8 cellular contexts compared by ENCODE assay signal in genomic region chr7:138979226-138979979, GRCh38. TPM values are rescaled to one million over a fixed set of nuclear protein-coding genes. Genes with fewer than 3 reads are reported as not detected.
DNase-seq lines count a peak whose midpoint lies in the region; ATAC-seq, FAIRE-seq and TF ChIP-seq lines count a peak whose summit lies in the region.

No MANE protein-coding gene starts in this region.

- no peaks in the 10 kb centered on the region for H3K36me3 ChIP-seq in CD4-positive, CD25-positive, alpha-beta regulatory T cell (ENCODE audit: control insufficient read depth, insufficient read depth, low read length)
- H3K36me3 ChIP-seq in keratinocyte (ENCODE audit: control insufficient read depth in 2 of 2, extremely low read depth in 1 of 2, insufficient read depth in 2 of 2, low read length in 2 of 2) = no peaks in the 10 kb centered on the region

- peaks cover 0 to 14% (median 11%) of the 10 kb centered on the region in 4 donors for H3K4me1 Mint-ChIP-seq in CD4-positive, CD25-positive, alpha-beta regulatory T cell

- H3K9me1 ChIP-seq in keratinocyte (ENCODE audit: control insufficient read depth, extremely low read depth, insufficient read depth, low read length) = no peaks in the 10 kb centered on the region

- H3K27ac Mint-ChIP-seq in CD4-positive, CD25-positive, alpha-beta regulatory T cell = no peak overlapping the region

- peak overlapping the region; percentile 52 to 92 (median 64) for H3K4me3 Mint-ChIP-seq in CD4-positive, CD25-positive, alpha-beta regulatory T cell

- no peak overlapping the region for H2AFZ ChIP-seq in keratinocyte (ENCODE audit: control insufficient read depth, low read length)

- H3K79me2 ChIP-seq in keratinocyte (ENCODE audit: control insufficient read depth, insufficient read depth, low read length) = no peaks in the 10 kb centered on the region

- peak in 2 of 3 experiments; percentile 10 to 17 for TF ChIP-seq CTCF in keratinocyte (optimal IDR thresholded peaks at IDR 0.05 in 1 of 3, IDR thresholded peaks at IDR 0.05 in 1 of 3, conservative IDR thresholded peaks at IDR 0.05 in 1 of 3; ENCODE audit: extremely low read depth in 1 of 3, insufficient read depth in 2 of 3, low read length in 3 of 3)

- H3K36me3 Mint-ChIP-seq in CD4-positive, CD25-positive, alpha-beta regulatory T cell = no peaks in the 10 kb centered on the region

- peaks cover 50% of the 10 kb centered on the region for H3K27me3 Mint-ChIP-seq in CD4-positive, CD25-positive, alpha-beta regulatory T cell

- no peak overlapping the region for H3K27ac ChIP-seq in CD4-positive, CD25-positive, alpha-beta regulatory T cell (ENCODE audit: insufficient read depth, low read length, poor library complexity, severe bottlenecking)
- H3K27ac ChIP-seq in keratinocyte (ENCODE audit: control insufficient read depth, insufficient read depth, low read length) = no peak overlapping the region

- H3K27me3 ChIP-seq in CD4-positive, CD25-positive, alpha-beta regulatory T cell (ENCODE audit: control insufficient read depth, insufficient read depth, low read length) = peaks cover 40% of the 10 kb centered on the region
- H3K27me3 ChIP-seq in keratinocyte (ENCODE audit: control insufficient read depth, extremely low read depth, insufficient read depth, low read length) = peaks cover 2% of the 10 kb centered on the region

- H3K9me3 Mint-ChIP-seq in CD4-positive, CD25-positive, alpha-beta regulatory T cell = peaks cover 0 to 5% (median 0%) of the 10 kb centered on the region in 7 donors

- peak in 1 of 3 donors; percentile 41 for DNase-seq in CD4-positive, CD25-positive, alpha-beta regulatory T cell
- DNase-seq in H4 (ENCODE audit: low spot score) = peak; percentile 33
- no peak for DNase-seq in keratinocyte (ENCODE audit: low read depth, low spot score)
- DNase-seq in T1000 (lab: John Stamatoyannopoulos, UW) = no peak
- DNase-seq in activated naive CD4-positive, alpha-beta T cell (lab: John Stamatoyannopoulos, UW) = no peak

- H4K20me1 ChIP-seq in keratinocyte (ENCODE audit: control insufficient read depth, extremely low read depth, insufficient read depth, low read length) = no peaks in the 10 kb centered on the region

- FAIRE-seq in keratinocyte (lab: Jason Lieb, UNC) = no peak

- H3K9me3 ChIP-seq in CD4-positive, CD25-positive, alpha-beta regulatory T cell (ENCODE audit: control insufficient read depth in 2 of 2, low read length in 2 of 2) = no peaks in the 10 kb centered on the region
- no peaks in the 10 kb centered on the region for H3K9me3 ChIP-seq in keratinocyte (ENCODE audit: control insufficient read depth, low read depth, low read length)

- dilution Hi-C loops in keratinocyte (cut with MboI; ENCODE audit: extremely low pct_ligation_motif_present, low sequenced_read_pairs) = no loop called here

- H3K4me3 ChIP-seq in CD4-positive, CD25-positive, alpha-beta regulatory T cell (ENCODE audit: low read depth, low read length) = no peak overlapping the region
- no peak overlapping the region for H3K4me3 ChIP-seq in keratinocyte (ENCODE audit: control insufficient read depth in 2 of 3, extremely low read depth in 1 of 3, insufficient read depth in 2 of 3, low read depth in 1 of 3, low read length in 3 of 3)

- peaks cover 11% of the 10 kb centered on the region for H3K4me1 ChIP-seq in CD4-positive, CD25-positive, alpha-beta regulatory T cell (ENCODE audit: control insufficient read depth, insufficient read depth, low read length, poor library complexity, severe bottlenecking)
- peaks cover 14% of the 10 kb centered on the region for H3K4me1 ChIP-seq in keratinocyte (ENCODE audit: control insufficient read depth, extremely low read depth, insufficient read depth, low read length)

- no peak overlapping the region for H3K9ac ChIP-seq in keratinocyte (ENCODE audit: control insufficient read depth, extremely low read depth, insufficient read depth, low read length)

- ATAC-seq in CD4-positive, CD25-positive, alpha-beta regulatory T cell (ENCODE audit: low read depth in 2 of 2) = peak in 1 of 2 donors; percentile 42
- ATAC-seq in SK-N-SH treated with all-trans-retinoic acid at 6 μM for 48 hours = peak; percentile 37
- ATAC-seq in GM19452 (IDR thresholded peaks at IDR 0.05; ENCODE audit: unreplicated experiment) = no peak
- ATAC-seq in GM21723 (IDR thresholded peaks at IDR 0.05; ENCODE audit: unreplicated experiment) = no peak

- H3K4me2 ChIP-seq in keratinocyte (ENCODE audit: control insufficient read depth, extremely low read depth, insufficient read depth, low read depth, low read length) = peak overlapping the region; percentile 86

TF ChIP-seq in SK-N-SH treated with all-trans-retinoic acid at 6 μM for 48 hours, 23 proteins besides CTCF, POLR2A, EP300 and RAD21:
- no peak for TF ChIP-seq ZC3H10 (CRISPR knock-in tag; IDR thresholded peaks at IDR 0.05)
- TF ChIP-seq ISL1 (CRISPR knock-in tag; IDR thresholded peaks at IDR 0.05) = no peak
- TF ChIP-seq OSR1 (CRISPR knock-in tag; IDR thresholded peaks at IDR 0.05) = no peak
- no peak for TF ChIP-seq GLIS3 (CRISPR knock-in tag; IDR thresholded peaks at IDR 0.05)
- TF ChIP-seq ZFP3 (CRISPR knock-in tag; IDR thresholded peaks at IDR 0.05) = no peak
- no peak for TF ChIP-seq BACH2 (CRISPR knock-in tag; IDR thresholded peaks at IDR 0.05; ENCODE audit: borderline replicate concordance)

RNA-seq across cellular contexts. Expression of gene KIAA1549, which starts 1.8 kb away (rescaled TPM):
- total RNA-seq in CD4-positive, CD25-positive, alpha-beta regulatory T cell = 0.10 TPM
- polyA plus RNA-seq in CD4-positive, CD25-positive, alpha-beta regulatory T cell = not detected
- 2.5 and 3.3 TPM in 2 replicates for total RNA-seq in H4 (2014; rRNA removed; shearing (Covaris generic))
- polyA plus RNA-seq in keratinocyte = 0.70 to 1.6 TPM (median 1.1 TPM) in 3 replicates
- 0.29 TPM for polyA plus RNA-seq in keratinocyte (2011; ENCODE audit: low read depth)
- polyA plus RNA-seq in keratinocyte (2011; cell fraction: cytosol; rRNA removed) = 1.2 and 1.3 TPM in 2 replicates
- 4.9 and 5.1 TPM in 2 replicates for polyA plus RNA-seq in keratinocyte (2011; cell fraction: nucleus; rRNA removed)
- polyA plus RNA-seq in keratinocyte (2012; ENCODE audit: low replicate concordance) = 0.48 and 2.4 TPM in 2 replicates
- 2.4 to 9.1 TPM (median 3.1 TPM) in 3 replicates for polyA minus RNA-seq in keratinocyte
- polyA minus RNA-seq in keratinocyte (2011; cell fraction: cytosol; rRNA and poly(A)+ RNA removed) = 1.9 TPM
- 5.7 and 10.0 TPM in 2 replicates for polyA minus RNA-seq in keratinocyte (2011; cell fraction: nucleus; rRNA and poly(A)+ RNA removed)

RNA-seq across cellular contexts. Expression of gene ZC3HAV1L, which starts 56.4 kb away (rescaled TPM):
- total RNA-seq in CD4-positive, CD25-positive, alpha-beta regulatory T cell = 1.4 TPM
- under 1 TPM in 3 of 4 donors, not detected in 1; 0.25 to 0.86 (median 0.64) TPM for polyA plus RNA-seq in CD4-positive, CD25-positive, alpha-beta regulatory T cell
- 0.29 and 2.4 TPM in 2 replicates for total RNA-seq in H4 (2014; rRNA removed; shearing (Covaris generic))
- 7.4 to 9.5 TPM (median 7.9 TPM) in 3 replicates for polyA plus RNA-seq in keratinocyte
- 0.40 TPM for polyA plus RNA-seq in keratinocyte (2011; ENCODE audit: low read depth)
- 4.5 and 6.1 TPM in 2 replicates for polyA plus RNA-seq in keratinocyte (2011; cell fraction: cytosol; rRNA removed)
- polyA plus RNA-seq in keratinocyte (2011; cell fraction: nucleus; rRNA removed) = 17.0 and 17.8 TPM in 2 replicates
- 2.2 and 4.8 TPM in 2 replicates for polyA plus RNA-seq in keratinocyte (2012; ENCODE audit: low replicate concordance)
- 6.3 to 9.6 TPM (median 7.8 TPM) in 3 replicates for polyA minus RNA-seq in keratinocyte
- 18.0 TPM for polyA minus RNA-seq in keratinocyte (2011; cell fraction: cytosol; rRNA and poly(A)+ RNA removed)
- polyA minus RNA-seq in keratinocyte (2011; cell fraction: nucleus; rRNA and poly(A)+ RNA removed) = 13.8 and 17.1 TPM in 2 replicates
